In the genomic region with DNA sequence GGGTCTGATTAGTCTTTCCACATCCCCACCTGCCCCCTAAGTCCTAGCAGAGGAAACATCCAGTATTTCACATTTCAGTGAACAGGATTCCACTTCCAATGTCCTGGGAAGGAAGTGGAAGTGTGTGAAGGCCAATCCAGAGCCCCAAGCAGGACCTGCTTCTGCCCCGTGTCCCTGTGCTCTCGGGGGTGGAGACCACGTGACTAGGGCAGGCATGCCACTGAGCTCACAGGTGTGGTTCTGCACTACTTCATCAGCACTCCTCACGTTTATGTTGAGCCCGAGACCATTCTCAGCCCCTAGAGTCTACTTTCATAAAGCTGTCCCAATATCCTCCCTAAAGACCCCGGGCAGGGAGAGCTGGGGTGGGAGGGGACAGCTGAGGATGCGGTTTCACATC, we compare ENCODE assay signal across 18 cellular contexts.
DNase-seq lines count a peak whose midpoint lies in the region; ATAC-seq, FAIRE-seq and TF ChIP-seq lines count a peak whose summit lies in the region.
"Had no signal": no experiment of that assay in that cellular context is flagged by ENCODE, and none has a peak within 500 bp of the region (broad histone marks: within the 10 kb centered on the region; RNA-seq: fewer than 3 reads in every experiment).

No MANE protein-coding gene starts in this region.

- H3K23ac ChIP-seq in H9 (ENCODE audit: insufficient read length, low read depth, low read length) = no peak overlapping the region

- no peak overlapping the region for H3T11ph ChIP-seq in H9 (ENCODE audit: low read length)

- no peak overlapping the region for H3K56ac ChIP-seq in H9 (ENCODE audit: insufficient read length, low read depth, low read length)

- no peaks in the 10 kb centered on the region for H3F3A ChIP-seq in MM.1S (ENCODE audit: insufficient read depth, low read length)

- H2BK5ac ChIP-seq in H9 (ENCODE audit: insufficient read length, low read length) = no peak overlapping the region

- TF ChIP-seq CTCF in H9 (conservative IDR thresholded peaks at IDR 0.05) (no peak), MM.1S (IDR thresholded peaks at IDR 0.05; ENCODE audit: low read length) (no peak), brain (conservative IDR thresholded peaks at IDR 0.05) (no peak), Caco-2 (IDR thresholded peaks at IDR 0.05; ENCODE audit: insufficient read depth in 1 of 2, low read depth in 1 of 2, low read length in 1 of 2, severe bottlenecking in 1 of 2, unreplicated experiment in 1 of 2) (no peak)
- no peak for TF ChIP-seq CTCF in CD4-positive, alpha-beta T cell (IDR thresholded peaks at IDR 0.05)

- H3K79me1 ChIP-seq in H9 (ENCODE audit: insufficient read depth, low read depth, low read length, poor library complexity, severe bottlenecking) = no peaks in the 10 kb centered on the region

- no peak overlapping the region for H2BK12ac ChIP-seq in H9 (ENCODE audit: insufficient read length, low read depth, low read length)

- H3K27me3 Mint-ChIP-seq in H9 (ENCODE audit: low read depth) (0 out of 2 replicates have a peak, but pooled peaks cover 1% of the 10 kb centered on the region), brain (peaks cover 8% of the 10 kb centered on the region), Caco-2 (ENCODE audit: insufficient read depth, unreplicated experiment) (no peaks in the 10 kb centered on the region)
- H3K27me3 Mint-ChIP-seq in CD4-positive, alpha-beta T cell = no peaks in the 10 kb centered on the region

- H3K23me2 ChIP-seq in H9 (ENCODE audit: insufficient read length, low read depth, low read length, poor library complexity, severe bottlenecking) = no peaks in the 10 kb centered on the region

- intact Hi-C loops in CD4-positive, alpha-beta T cell (cut with DNase I, micrococcal nuclease) = no loop called here
- intact Hi-C loops in Caco-2 (cut with micrococcal nuclease; ENCODE audit: unreplicated experiment) = no loop called here

- H4K8ac ChIP-seq in H9 (replicated peaks; ENCODE audit: insufficient read length, low read depth, low read length) = no peak overlapping the region

- H2BK20ac ChIP-seq in H9 (ENCODE audit: low read depth, low read length, poor library complexity, severe bottlenecking) = no peak overlapping the region

- H3K9me3 ChIP-seq in H9 (ENCODE audit: control insufficient read depth, low read depth, low read length) = no peaks in the 10 kb centered on the region
- no peaks in the 10 kb centered on the region for H3K9me3 ChIP-seq in MM.1S (replicated peaks; ENCODE audit: insufficient read depth, low read length)
- no peaks in the 10 kb centered on the region for H3K9me3 ChIP-seq in CD4-positive, alpha-beta T cell (ENCODE audit: control insufficient read depth, low read length)
- no peaks in the 10 kb centered on the region for H3K9me3 ChIP-seq in Caco-2
- H3K9me3 ChIP-seq: BLaER1 treated with 17β-estradiol and CSF1 and Interleukin-3, amounts not matched to agents 10 nM and 100 nM; Peyer's patch; SJCRH30 had no signal

- H3K4me3 ChIP-seq in MM.1S (ENCODE audit: low read length) (no peak overlapping the region), Caco-2 (ENCODE audit: low read depth, low read length) (no peak overlapping the region)
- H3K4me3 ChIP-seq: BLaER1 treated with 17β-estradiol and CSF1 and Interleukin-3, amounts not matched to agents 10 nM and 100 nM; Peyer's patch; SJCRH30 had no signal

- no peaks in the 10 kb centered on the region for H3K79me2 ChIP-seq in H9 (ENCODE audit: insufficient read depth, low read length)
- no peaks in the 10 kb centered on the region for H3K79me2 ChIP-seq in MM.1S (ENCODE audit: low read length)

- H3K4me1 Mint-ChIP-seq in H9 (peaks cover 44 to 45% of the 10 kb centered on the region in 2 experiments), brain (peaks cover 48% of the 10 kb centered on the region), Caco-2 (ENCODE audit: low read depth, unreplicated experiment) (no peaks in the 10 kb centered on the region)
- no peaks in the 10 kb centered on the region for H3K4me1 Mint-ChIP-seq in CD4-positive, alpha-beta T cell (ENCODE audit: low read depth)
- H3K4me1 Mint-ChIP-seq: T-cell had no signal

- H2AK5ac ChIP-seq in H9 (ENCODE audit: insufficient read length, low read length) = no peak overlapping the region

- CTCF ChIA-PET in CD4-positive, alpha-beta T cell (lab: Charles Lee) = no interaction called here
- CTCF ChIA-PET in Caco-2 (lab: Charles Lee) = interaction anchor here (0.6 kb wide), 1 partner anchor 603 kb away, joined by 5 read pairs; no protein-coding TSS in a partner anchor

- H3K9me2 ChIP-seq in MM.1S (replicated peaks; ENCODE audit: insufficient read depth, low read length) = no peaks in the 10 kb centered on the region

- H3K4ac ChIP-seq in H9 (ENCODE audit: low read depth, low read length) = no peak overlapping the region

- H3K27ac Mint-ChIP-seq in H9 (peak overlapping the region in 2 of 3 experiments; percentile 66 to 86; a peak in 5 of 7 replicates), brain (peak overlapping the region in 3 of 5 experiments; percentile 44 to 87 (median 85)), Caco-2 (ENCODE audit: unreplicated experiment) (no peak overlapping the region)
- no peak overlapping the region for H3K27ac Mint-ChIP-seq in CD4-positive, alpha-beta T cell
- H3K27ac Mint-ChIP-seq: CD8-positive, alpha-beta T cell; T-cell; T-helper 2 cell treated with Interferon-gamma antibody and Interleukin-4, amounts not matched to agents 5 μg/mL and 100 μg/mL, for 36 hours had no signal

- no peak overlapping the region for H2BK15ac ChIP-seq in H9 (ENCODE audit: low read depth, low read length)

- H3K9me3 Mint-ChIP-seq in H9 (no peaks in the 10 kb centered on the region; a peak in 1 of 5 replicates), brain (peaks cover 0 to 9% (median 0%) of the 10 kb centered on the region in 5 experiments), Caco-2 (ENCODE audit: unreplicated experiment) (no peaks in the 10 kb centered on the region)
- no peaks in the 10 kb centered on the region for H3K9me3 Mint-ChIP-seq in CD4-positive, alpha-beta T cell
- H3K9me3 Mint-ChIP-seq: CD8-positive, alpha-beta T cell; T-cell; T-helper 2 cell treated with Interferon-gamma antibody and Interleukin-4, amounts not matched to agents 5 μg/mL and 100 μg/mL, for 36 hours had no signal

- no peak overlapping the region for H3K9ac ChIP-seq in H9 (ENCODE audit: extremely low read depth, insufficient read length, low read length)
- no peak overlapping the region for H3K9ac ChIP-seq in MM.1S (ENCODE audit: low read length)
- H3K9ac ChIP-seq: BLaER1 treated with 17β-estradiol and CSF1 and Interleukin-3, amounts not matched to agents 10 nM and 100 nM had no signal

- H3K4me2 ChIP-seq in H9 (ENCODE audit: insufficient read depth, insufficient read length, low read length) (peak overlapping the region; percentile 23), MM.1S (ENCODE audit: low read depth, low read length) (no peak overlapping the region)
- H3K4me2 ChIP-seq: BLaER1 treated with 17β-estradiol and CSF1 and Interleukin-3, amounts not matched to agents 10 nM and 100 nM had no signal

- no peak for ATAC-seq in HG03196 (IDR thresholded peaks at IDR 0.05; ENCODE audit: unreplicated experiment)
- no peak for ATAC-seq in CD4-positive, alpha-beta T cell (ENCODE audit: poor library complexity)
- ATAC-seq: CD8-positive, alpha-beta T cell; T-cell had no signal

- H3K14ac ChIP-seq in H9 (ENCODE audit: insufficient read depth, low read length) = peak overlapping the region; percentile 31; the same call in 1 of the 2 replicates

- H2AFZ ChIP-seq in H9 (ENCODE audit: low read length) (no peak overlapping the region), MM.1S (ENCODE audit: low read length) (no peak overlapping the region)

- H2BK120ac ChIP-seq in H9 (ENCODE audit: low read depth, low read length, poor library complexity, severe bottlenecking) = no peak overlapping the region

- POLR2A ChIA-PET in CD4-positive, alpha-beta T cell (lab: Charles Lee) = interaction anchor here (0.5 kb wide), 1 partner anchor 75 kb away, joined by 3 read pairs; no protein-coding TSS in a partner anchor
- POLR2A ChIA-PET in Caco-2 (lab: Charles Lee) = no interaction called here

- H4K20me1 ChIP-seq in H9 (ENCODE audit: control insufficient read depth, insufficient read depth, insufficient read length) (no peaks in the 10 kb centered on the region), MM.1S (ENCODE audit: insufficient read depth, low read length) (no peaks in the 10 kb centered on the region)
- H4K20me1 ChIP-seq: BLaER1 treated with 17β-estradiol and CSF1 and Interleukin-3, amounts not matched to agents 10 nM and 100 nM had no signal

- H3K27ac ChIP-seq in H9 (ENCODE audit: insufficient read length, low read depth, low read length) (no peak overlapping the region), MM.1S (ENCODE audit: low read length) (no peak overlapping the region)
- no peak overlapping the region for H3K27ac ChIP-seq in CD4-positive, alpha-beta T cell (ENCODE audit: low read depth, low read length)
- H3K27ac ChIP-seq: BLaER1 treated with 17β-estradiol and CSF1 and Interleukin-3, amounts not matched to agents 10 nM and 100 nM; Peyer's patch; SJCRH30 had no signal

- H3K27me3 ChIP-seq in H9 (ENCODE audit: insufficient read depth, low read length) (no peaks in the 10 kb centered on the region), MM.1S (replicated peaks; ENCODE audit: insufficient read depth, low read length) (no peaks in the 10 kb centered on the region; the same call in 1 of the 2 replicates), Caco-2 (replicated peaks; ENCODE audit: control insufficient read depth, insufficient read depth, low read length) (no peaks in the 10 kb centered on the region)
- no peaks in the 10 kb centered on the region for H3K27me3 ChIP-seq in CD4-positive, alpha-beta T cell (ENCODE audit: control insufficient read depth, insufficient read depth, low read length)
- H3K27me3 ChIP-seq: BLaER1 treated with 17β-estradiol and CSF1 and Interleukin-3, amounts not matched to agents 10 nM and 100 nM; Peyer's patch; SJCRH30 had no signal

- H3K18ac ChIP-seq in H9 (ENCODE audit: insufficient read length, low read depth, low read length) = no peak overlapping the region

- no peak overlapping the region for H4K91ac ChIP-seq in H9 (ENCODE audit: insufficient read length, low read depth, low read length)

- BruUV-seq in Caco-2 (replicated peaks; lab: Mats Ljungman, UMichigan) = no TSS peak

- peaks cover 22% of the 10 kb centered on the region for H3K4me1 ChIP-seq in H9 (ENCODE audit: insufficient read depth, low read length)
- H3K4me1 ChIP-seq in MM.1S (ENCODE audit: low read length) = peaks cover 22% of the 10 kb centered on the region
- no peaks in the 10 kb centered on the region for H3K4me1 ChIP-seq in Caco-2
- H3K4me1 ChIP-seq: BLaER1 treated with 17β-estradiol and CSF1 and Interleukin-3, amounts not matched to agents 10 nM and 100 nM; Peyer's patch; SJCRH30 had no signal

- H3K4me3 Mint-ChIP-seq in H9 = peak overlapping the region in 1 of 2 experiments; percentile 27; a peak in 1 of 5 replicates
- no peak overlapping the region for H3K4me3 Mint-ChIP-seq in brain
- no peak overlapping the region for H3K4me3 Mint-ChIP-seq in CD4-positive, alpha-beta T cell
- no peak overlapping the region for H3K4me3 Mint-ChIP-seq in Caco-2 (ENCODE audit: unreplicated experiment)
- H3K4me3 Mint-ChIP-seq: CD8-positive, alpha-beta T cell; T-cell; T-helper 2 cell treated with Interferon-gamma antibody and Interleukin-4, amounts not matched to agents 5 μg/mL and 100 μg/mL, for 36 hours had no signal

- H3K36me3 ChIP-seq in MM.1S (replicated peaks; ENCODE audit: insufficient read depth, low read length) = no peaks in the 10 kb centered on the region
- no peaks in the 10 kb centered on the region for H3K36me3 ChIP-seq in Caco-2 (ENCODE audit: control insufficient read depth, insufficient read depth, low read length)
- H3K36me3 ChIP-seq: BLaER1 treated with 17β-estradiol and CSF1 and Interleukin-3, amounts not matched to agents 10 nM and 100 nM; Peyer's patch; SJCRH30 had no signal

- H4K5ac ChIP-seq in H9 (ENCODE audit: insufficient read length, low read depth, low read length) = no peak overlapping the region

- peak; percentile 81 for FAIRE-seq in urothelium cell line (lab: Jason Lieb, UNC)

- no peaks in the 10 kb centered on the region for H3K36me3 Mint-ChIP-seq in H9 (ENCODE audit: insufficient read depth in 1 of 3, low read depth in 3 of 3)
- H3K36me3 Mint-ChIP-seq in brain = no peaks in the 10 kb centered on the region
- H3K36me3 Mint-ChIP-seq in CD4-positive, alpha-beta T cell (ENCODE audit: low read depth) = no peaks in the 10 kb centered on the region
- no peaks in the 10 kb centered on the region for H3K36me3 Mint-ChIP-seq in Caco-2 (ENCODE audit: insufficient read depth, unreplicated experiment)
- H3K36me3 Mint-ChIP-seq: CD8-positive, alpha-beta T cell; T-cell had no signal

- no CpG with 5 or more reads among the region's 7 CpGs for WGBS in H9 (ENCODE audit: extremely low coverage, insufficient read length, low lambda C conversion rate)

- DNase-seq in H9 (no peak), MM.1S (peak; percentile 14), urothelium cell line (ENCODE audit: low spot score) (no peak), Caco-2 (no peak)
- DNase-seq in CD4-positive, alpha-beta T cell = no peak
- DNase-seq: ACHN; CD8-positive, alpha-beta T cell; KBM-7; NCI-H1105; NCI-H2029; NK-92 treated with Interleukin-12 subunit alpha and Interleukin-12 subunit beta, amount 100 ng/mL, for 24 hours; Peyer's patch; T-cell had no signal

Comparison
In these comparisons a context has a peak if more than half of its experiments do, and no peak if none do; other contexts are left out.
1. H3K27ac Mint-ChIP-seq: peak in H9 (2 of 3) and brain (3 of 5); none in CD4-positive, alpha-beta T cell (single experiment) and Caco-2 (single experiment).